1 cellular context compared by ENCODE assay signal in genomic region chr11:119696378-119697157, GRCh38.
TF ChIP-seq lines count a peak whose summit lies in the region.

No MANE protein-coding gene starts in this region.

TF ChIP-seq in HepG2, 621 proteins besides CTCF, POLR2A, EP300 and RAD21:
- TF ChIP-seq NR2F2 (IDR thresholded peaks at IDR 0.05; ENCODE audit: borderline replicate concordance, low read depth) (no peak), ZNF687 (CRISPR knock-in tag; IDR thresholded peaks at IDR 0.05) (peak; percentile 24; the same call in 1 of the 2 replicates), ZNF652 (CRISPR knock-in tag; IDR thresholded peaks at IDR 0.05; ENCODE audit: borderline replicate concordance, low read depth) (no peak), ISX (CRISPR knock-in tag; conservative IDR thresholded peaks at IDR 0.05) (no peak), SOX6 (IDR thresholded peaks at IDR 0.05) (no peak), SOX6 (CRISPR knock-in tag; IDR thresholded peaks at IDR 0.05) (no peak), ZNF792 (CRISPR knock-in tag; IDR thresholded peaks at IDR 0.05) (no peak), PATZ1 (CRISPR knock-in tag; IDR thresholded peaks at IDR 0.05) (peak; percentile 21; the same call in 1 of the 2 replicates)
